ENCODE assay signal across 8 cellular contexts in the genomic region with DNA sequence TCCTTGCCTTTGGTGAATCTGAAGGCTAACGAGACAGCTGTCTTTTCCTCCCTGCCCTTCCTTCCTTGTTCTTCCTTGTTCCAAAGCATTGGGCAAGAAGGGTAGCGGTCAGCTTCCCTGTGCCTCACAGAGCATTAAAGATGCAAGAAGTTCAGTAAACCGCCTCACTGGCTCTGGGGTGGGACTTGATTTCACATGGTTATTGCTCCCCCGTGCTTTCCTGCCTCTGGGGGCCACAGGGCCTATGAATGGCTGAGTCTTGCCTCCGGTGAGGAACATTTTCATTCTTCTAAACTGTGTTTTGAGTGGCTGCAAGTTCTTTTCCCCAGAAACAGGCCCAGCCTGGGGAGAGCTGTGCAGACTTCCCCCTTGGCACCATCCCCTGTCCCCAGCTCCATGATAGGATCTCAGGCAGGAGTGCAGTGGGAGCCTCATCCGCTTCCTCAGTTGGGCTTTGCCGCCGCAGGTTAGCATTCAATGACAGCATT. TPM values are rescaled to one million over a fixed set of nuclear protein-coding genes. Genes with fewer than 3 reads are reported as not detected.
DNase-seq lines count a peak whose midpoint lies in the region; FAIRE-seq and TF ChIP-seq lines count a peak whose summit lies in the region.

No MANE protein-coding gene starts in this region.

- peaks cover 3% of the 10 kb centered on the region for H3K36me3 Mint-ChIP-seq in activated T-cell treated with anti-CD3 and anti-CD28 coated beads, Interleukin-2, amount 50 U/mL, for 24 hours (ENCODE audit: low read depth)

- peak overlapping the region; percentile 81 for H3K27ac Mint-ChIP-seq in activated T-cell treated with anti-CD3 and anti-CD28 coated beads, Interleukin-2, amount 50 U/mL, for 24 hours

- H3K27me3 ChIP-seq in keratinocyte (ENCODE audit: control insufficient read depth, extremely low read depth, insufficient read depth, low read length) = peaks cover 19% of the 10 kb centered on the region
- no peaks in the 10 kb centered on the region for H3K27me3 ChIP-seq in spleen (replicated peaks in 1 of 7)

- H3K9ac ChIP-seq in keratinocyte (ENCODE audit: control insufficient read depth, extremely low read depth, insufficient read depth, low read length) = peak overlapping the region; percentile 66

- no peak for DNase-seq in activated T-cell treated with anti-CD3 and anti-CD28 coated beads, Interleukin-2, amount 50 U/mL, for 24 hours
- no peak for DNase-seq in activated T-cell treated with anti-CD3 and anti-CD28 coated beads for 4 hours
- DNase-seq in astrocyte of the cerebellum (ENCODE audit: low read depth) = no peak
- DNase-seq in keratinocyte (ENCODE audit: low read depth, low spot score) = no peak
- DNase-seq in spleen = peak; percentile 77
- DNase-seq in COR-L47 (lab: John Stamatoyannopoulos, UW) = no peak
- DNase-seq in HuH-7 (ENCODE audit: low spot score) = no peak
- DNase-seq in NCI-H146 treated with DMSO at 0.1 percent for 48 hours (lab: John Stamatoyannopoulos, UW; ENCODE audit: unreplicated experiment) = no peak

- dilution Hi-C loops in keratinocyte (cut with MboI; ENCODE audit: extremely low pct_ligation_motif_present, low sequenced_read_pairs) = loop anchor here (25.0 kb wide), 1 partner anchor 104 kb away; no protein-coding TSS in a partner anchor

- no peaks in the 10 kb centered on the region for H3K9me1 ChIP-seq in keratinocyte (ENCODE audit: control insufficient read depth, extremely low read depth, insufficient read depth, low read length)

- peak overlapping the region; percentile 85 for H3K4me3 Mint-ChIP-seq in activated T-cell treated with anti-CD3 and anti-CD28 coated beads, Interleukin-2, amount 50 U/mL, for 24 hours

- 23 to 31% (median 28%) methylated on average over 7 to 8 of the region's 8 CpGs for WGBS in spleen, 5 donors

- peaks cover 76% of the 10 kb centered on the region for H3K4me1 Mint-ChIP-seq in activated T-cell treated with anti-CD3 and anti-CD28 coated beads, Interleukin-2, amount 50 U/mL, for 24 hours (ENCODE audit: low read depth)

- intact Hi-C loops in spleen (cut with DNase I; ENCODE audit: low total_unique reads) = loop anchor here (10.0 kb wide), 1 partner anchor 52 kb away; no protein-coding TSS in a partner anchor

- H3K4me2 ChIP-seq in keratinocyte (ENCODE audit: control insufficient read depth, extremely low read depth, insufficient read depth, low read depth, low read length) = peak overlapping the region; percentile 85

- H3K9me3 ChIP-seq in keratinocyte (ENCODE audit: control insufficient read depth, low read depth, low read length) = no peaks in the 10 kb centered on the region
- H3K9me3 ChIP-seq in spleen = no peaks in the 10 kb centered on the region

- no peak for FAIRE-seq in keratinocyte (lab: Jason Lieb, UNC)

- peak in 1 of 3 donors; percentile 25 for TF ChIP-seq POLR2A in spleen (IDR thresholded peaks at IDR 0.05)

- TF ChIP-seq CTCF in astrocyte of the cerebellum (IDR thresholded peaks at IDR 0.05; ENCODE audit: low read depth, low read length, missing control alignments) = no peak
- no peak for TF ChIP-seq CTCF in keratinocyte (optimal IDR thresholded peaks at IDR 0.05 in 1 of 3, IDR thresholded peaks at IDR 0.05 in 1 of 3, conservative IDR thresholded peaks at IDR 0.05 in 1 of 3; ENCODE audit: extremely low read depth in 1 of 3, insufficient read depth in 2 of 3, low read length in 3 of 3)
- TF ChIP-seq CTCF in spleen (IDR thresholded peaks at IDR 0.05 in 8 of 11, conservative IDR thresholded peaks at IDR 0.05 in 3 of 11) = no peak

- no peaks in the 10 kb centered on the region for H3K36me3 ChIP-seq in keratinocyte (ENCODE audit: control insufficient read depth in 2 of 2, extremely low read depth in 1 of 2, insufficient read depth in 2 of 2, low read length in 2 of 2)
- no peaks in the 10 kb centered on the region for H3K36me3 ChIP-seq in spleen

- no peaks in the 10 kb centered on the region for H4K20me1 ChIP-seq in keratinocyte (ENCODE audit: control insufficient read depth, extremely low read depth, insufficient read depth, low read length)

- H2AFZ ChIP-seq in keratinocyte (ENCODE audit: control insufficient read depth, low read length) = peak overlapping the region; percentile 72

- peaks cover 9% of the 10 kb centered on the region for H3K4me1 ChIP-seq in keratinocyte (ENCODE audit: control insufficient read depth, extremely low read depth, insufficient read depth, low read length)
- H3K4me1 ChIP-seq in spleen = peaks cover 28 to 88% (median 75%) of the 10 kb centered on the region in 6 donors

- in situ Hi-C loops in astrocyte of the cerebellum (cut with HindIII; ENCODE audit: low sequenced_read_pairs) = loop anchor here (5.0 kb wide), 1 partner anchor 94 kb away; no protein-coding TSS in a partner anchor

- H3K4me3 ChIP-seq in astrocyte of the cerebellum (ENCODE audit: low read depth, low read length) (peak overlapping the region; percentile 74), keratinocyte (ENCODE audit: control insufficient read depth in 2 of 3, extremely low read depth in 1 of 3, insufficient read depth in 2 of 3, low read depth in 1 of 3, low read length in 3 of 3) (peak overlapping the region; percentile 67 to 88 (median 68)), spleen (peak overlapping the region; percentile 86 to 99 (median 96))

- H3K27ac ChIP-seq in keratinocyte (ENCODE audit: control insufficient read depth, insufficient read depth, low read length) = no peak overlapping the region
- H3K27ac ChIP-seq in spleen = peak overlapping the region; percentile 67 to 95 (median 92)

- H3K9me3 Mint-ChIP-seq in activated T-cell treated with anti-CD3 and anti-CD28 coated beads, Interleukin-2, amount 50 U/mL, for 24 hours = no peaks in the 10 kb centered on the region

- no peaks in the 10 kb centered on the region for H3K27me3 Mint-ChIP-seq in activated T-cell treated with anti-CD3 and anti-CD28 coated beads, Interleukin-2, amount 50 U/mL, for 24 hours

- no peaks in the 10 kb centered on the region for H3K79me2 ChIP-seq in keratinocyte (ENCODE audit: control insufficient read depth, insufficient read depth, low read length)

RNA-seq across cellular contexts. Expression of a gene that starts 1.5 kb away (rescaled TPM):
- 2.4 to 5.7 TPM (median 4.6 TPM) in 3 replicates for polyA plus RNA-seq in keratinocyte
- polyA plus RNA-seq in keratinocyte (2011; ENCODE audit: low read depth) = 9.2 TPM
- polyA plus RNA-seq in keratinocyte (2011; cell fraction: cytosol; rRNA removed) = 2.3 and 4.5 TPM in 2 replicates
- polyA plus RNA-seq in keratinocyte (2011; cell fraction: nucleus; rRNA removed) = 7.7 and 8.4 TPM in 2 replicates
- 1.0 and 5.9 TPM in 2 replicates for polyA plus RNA-seq in keratinocyte (2012; ENCODE audit: low replicate concordance)
- 1.7 to 9.8 TPM (median 8.7 TPM) in 3 replicates for polyA minus RNA-seq in keratinocyte
- 2.3 TPM for polyA minus RNA-seq in keratinocyte (2011; cell fraction: cytosol; rRNA and poly(A)+ RNA removed)
- polyA minus RNA-seq in keratinocyte (2011; cell fraction: nucleus; rRNA and poly(A)+ RNA removed) = 4.4 and 5.7 TPM in 2 replicates
- total RNA-seq in spleen = 10 to 100 TPM; 24.6 to 45.6 (median 36.2) TPM
- polyA plus RNA-seq in spleen = 1 to 10 TPM; 6.7 to 9.1 (median 9.0) TPM
